ENCODE assay signal across 22 cellular contexts in genomic region chrX:11420851-11421250, GRCh38.
A peak's percentile ranks its signal among the peaks of the same experiment; 100 is the strongest.
DNase-seq lines count a peak whose midpoint lies in the region; ATAC-seq and TF ChIP-seq lines count a peak whose summit lies in the region.
"Had no signal": no experiment of that assay in that cellular context is flagged by ENCODE, and none has a peak within 500 bp of the region (broad histone marks: within the 10 kb centered on the region; RNA-seq: fewer than 3 reads in every experiment).

No MANE protein-coding gene starts in this region.

- CTCF ChIA-PET in HEK293T (lab: Yijun Ruan, JAX) = no interaction called here

- TF ChIP-seq CTCF in transverse colon (IDR thresholded peaks at IDR 0.05) = no peak

- TF ChIP-seq POLR2A in transverse colon (IDR thresholded peaks at IDR 0.05) = no peak

- ATAC-seq in GM19328 (IDR thresholded peaks at IDR 0.05; ENCODE audit: unreplicated experiment) = no peak
- ATAC-seq: PC-3 had no signal

- H3K27ac ChIP-seq in muscle layer of duodenum (ENCODE audit: low read length) (peak overlapping the region; percentile 45), transverse colon (peak overlapping the region; percentile 27 to 84 (median 57))
- H3K27ac ChIP-seq: HL-60 had no signal

- in situ Hi-C loops in transverse colon (cut with MboI; ENCODE audit: low pct_ligation_motif_present in 1 of 4, low pct_unique_long_range_greater_than_20kb in 1 of 4, low sequenced_read_pairs in 3 of 4) = no loop called here

- H3K4me3 ChIP-seq in muscle layer of duodenum (ENCODE audit: low read depth in 1 of 2, low read length in 2 of 2) (no peak overlapping the region), transverse colon (no peak overlapping the region)
- H3K4me3 ChIP-seq: HAP-1 had no signal

- no peak for TF ChIP-seq EP300 in transverse colon (IDR thresholded peaks at IDR 0.05; ENCODE audit: low read depth)

- DNase-seq in MV-4-11 (lab: John Stamatoyannopoulos, UW) (peak; percentile 81), amniotic epithelial cell (ENCODE audit: low read depth) (peak; percentile 51), transverse colon (no peak), KG1 (lab: John Stamatoyannopoulos, UW) (no peak), HEK293T (ENCODE audit: extremely low spot score) (no peak)
- DNase-seq: BE2C; CD4-positive, CD25-positive, alpha-beta regulatory T cell; COR-L47; DMS79; Karpas-422; NCI-H1694; NCI-H2081; NCI-H2171; NCI-H345; NCI-H524; NCI-H774; PC-3; Right ventricle myocardium superior had no signal

- H3K9me3 ChIP-seq in muscle layer of duodenum (ENCODE audit: control insufficient read depth in 1 of 2, low read length in 2 of 2) = no peaks in the 10 kb centered on the region
- no peaks in the 10 kb centered on the region for H3K9me3 ChIP-seq in transverse colon
- H3K9me3 ChIP-seq: BE2C, HAP-1 had no signal

- peaks cover 0 to 6% of the 10 kb centered on the region in 2 donors for H3K4me1 ChIP-seq in muscle layer of duodenum (ENCODE audit: control insufficient read depth in 1 of 2, insufficient read depth in 2 of 2, low read length in 2 of 2)
- no peaks in the 10 kb centered on the region for H3K4me1 ChIP-seq in transverse colon
- H3K4me1 ChIP-seq: BE2C, HAP-1 had no signal

- H3K36me3 ChIP-seq in muscle layer of duodenum (ENCODE audit: control insufficient read depth in 1 of 2, insufficient read depth in 2 of 2, low read length in 2 of 2) (no peaks in the 10 kb centered on the region), transverse colon (no peaks in the 10 kb centered on the region)
- H3K36me3 ChIP-seq: BE2C, HAP-1 had no signal

- POLR2A ChIA-PET in HEK293T (lab: Yijun Ruan, JAX) = no interaction called here

- H3K27me3 ChIP-seq in muscle layer of duodenum (ENCODE audit: low read depth, low read length) (no peaks in the 10 kb centered on the region), transverse colon (no peaks in the 10 kb centered on the region)
- H3K27me3 ChIP-seq: BE2C had no signal

- intact Hi-C loops in transverse colon (cut with DNase I; ENCODE audit: low total_unique reads) = no loop called here

- WGBS in transverse colon (ENCODE audit: low coverage in 1 of 2), 2 donors = 45 to 65% methylated on average over 2 to 4 of the region's 4 CpGs

TF ChIP-seq in HEK293T, 16 proteins besides CTCF, POLR2A, EP300 and RAD21:
- TF ChIP-seq FOXA1 (IDR thresholded peaks at IDR 0.05) (no peak), ZNF384 (IDR thresholded peaks at IDR 0.05) (no peak), FOXM1 (IDR thresholded peaks at IDR 0.05; ENCODE audit: borderline replicate concordance) (no peak), LEF1 (IDR thresholded peaks at IDR 0.05; ENCODE audit: borderline replicate concordance) (no peak), ELF4 (IDR thresholded peaks at IDR 0.05) (no peak), ARNT (IDR thresholded peaks at IDR 0.05) (no peak), SP1 (IDR thresholded peaks at IDR 0.05) (no peak), FOXK2 (IDR thresholded peaks at IDR 0.05) (no peak)
- TF ChIP-seq, protein P1, sequence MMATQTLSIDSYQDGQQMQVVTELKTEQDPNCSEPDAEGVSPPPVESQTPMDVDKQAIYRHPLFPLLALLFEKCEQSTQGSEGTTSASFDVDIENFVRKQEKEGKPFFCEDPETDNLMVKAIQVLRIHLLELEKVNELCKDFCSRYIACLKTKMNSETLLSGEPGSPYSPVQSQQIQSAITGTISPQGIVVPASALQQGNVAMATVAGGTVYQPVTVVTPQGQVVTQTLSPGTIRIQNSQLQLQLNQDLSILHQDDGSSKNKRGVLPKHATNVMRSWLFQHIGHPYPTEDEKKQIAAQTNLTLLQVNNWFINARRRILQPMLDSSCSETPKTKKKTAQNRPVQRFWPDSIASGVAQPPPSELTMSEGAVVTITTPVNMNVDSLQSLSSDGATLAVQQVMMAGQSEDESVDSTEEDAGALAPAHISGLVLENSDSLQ (IDR thresholded peaks at IDR 0.05) = no peak

Comparison
In these comparisons a context has a peak if more than half of its experiments do, and no peak if none do; other contexts are left out.
1. DNase-seq: peak in MV-4-11 (single experiment) and amniotic epithelial cell (single experiment); none in transverse colon (single experiment), KG1 (single experiment) and HEK293T (single experiment).